In the genomic region with DNA sequence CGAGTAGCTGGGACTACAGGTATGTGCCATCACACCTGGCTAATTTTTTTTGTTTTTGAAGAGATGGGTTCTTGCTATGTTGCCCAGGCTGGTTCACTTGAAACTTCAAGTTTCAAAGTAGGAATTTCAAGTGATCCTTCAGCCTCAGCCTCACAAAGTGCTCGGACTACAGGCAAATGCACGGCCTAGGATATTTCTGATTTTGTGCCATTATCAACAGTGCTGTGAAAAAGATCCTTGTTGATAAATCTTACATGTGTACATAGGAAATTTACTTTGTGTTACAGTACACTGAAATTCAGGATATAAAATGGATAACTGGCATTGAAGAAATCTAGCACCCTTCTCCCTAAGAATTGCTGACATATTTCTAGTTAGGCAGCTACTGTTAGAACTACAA, we compare ENCODE assay signal across 1 cellular context.
TF ChIP-seq lines count a peak whose summit lies in the region.

No MANE protein-coding gene starts in this region.

TF ChIP-seq in IMR-90, 13 proteins besides CTCF, POLR2A, EP300 and RAD21 (continued from another document):
- TF ChIP-seq, protein P1, sequence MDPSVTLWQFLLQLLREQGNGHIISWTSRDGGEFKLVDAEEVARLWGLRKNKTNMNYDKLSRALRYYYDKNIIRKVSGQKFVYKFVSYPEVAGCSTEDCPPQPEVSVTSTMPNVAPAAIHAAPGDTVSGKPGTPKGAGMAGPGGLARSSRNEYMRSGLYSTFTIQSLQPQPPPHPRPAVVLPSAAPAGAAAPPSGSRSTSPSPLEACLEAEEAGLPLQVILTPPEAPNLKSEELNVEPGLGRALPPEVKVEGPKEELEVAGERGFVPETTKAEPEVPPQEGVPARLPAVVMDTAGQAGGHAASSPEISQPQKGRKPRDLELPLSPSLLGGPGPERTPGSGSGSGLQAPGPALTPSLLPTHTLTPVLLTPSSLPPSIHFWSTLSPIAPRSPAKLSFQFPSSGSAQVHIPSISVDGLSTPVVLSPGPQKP (IDR thresholded peaks at IDR 0.05; ENCODE audit: borderline replicate concordance, low read depth, low read length) = no peak
- TF ChIP-seq SMC3 (IDR thresholded peaks at IDR 0.05; ENCODE audit: low read depth, low read length) (no peak), RCOR1 (IDR thresholded peaks at IDR 0.05; ENCODE audit: insufficient replicate concordance, low read length) (no peak), CEBPB (IDR thresholded peaks at IDR 0.05; ENCODE audit: low read depth, low read length) (no peak), MAZ (IDR thresholded peaks at IDR 0.05; ENCODE audit: borderline replicate concordance, low read depth, low read length) (no peak)
